ENCODE assay signal across 8 cellular contexts in genomic region chr19:1875646-1876493, GRCh38. TPM values are rescaled to one million over a fixed set of nuclear protein-coding genes. Genes with fewer than 3 reads are reported as not detected.
DNase-seq lines count a peak whose midpoint lies in the region; ATAC-seq, FAIRE-seq and TF ChIP-seq lines count a peak whose summit lies in the region.

No MANE protein-coding gene starts in this region.

- no peaks in the 10 kb centered on the region for H3K9me3 Mint-ChIP-seq in astrocyte (ENCODE audit: unreplicated experiment)

- WGBS in hepatocyte (ENCODE audit: low lambda C conversion rate, missing lambda C conversion rate), result under 1% methylated on average over 70 of the region's 87 CpGs

- peak overlapping the region; percentile 82 for H2AFZ ChIP-seq in astrocyte (ENCODE audit: low read depth, low read length)
- no peak overlapping the region for H2AFZ ChIP-seq in hepatocyte

- H3K9ac ChIP-seq in astrocyte (ENCODE audit: low read length), result peak overlapping the region; percentile 93

- no peak for FAIRE-seq in astrocyte (lab: Jason Lieb, UNC)

- H3K27ac Mint-ChIP-seq in astrocyte (ENCODE audit: unreplicated experiment), result peak overlapping the region; percentile 90

- H3K27ac ChIP-seq in astrocyte (ENCODE audit: low read depth, low read length) (peak overlapping the region; percentile 90), hepatocyte (peak overlapping the region; percentile 97)

- H4K20me1 ChIP-seq in astrocyte (ENCODE audit: insufficient read depth, low read length) (peaks cover 40% of the 10 kb centered on the region), hepatocyte (ENCODE audit: insufficient read depth, poor library complexity, severe bottlenecking) (peaks cover 22% of the 10 kb centered on the region)

- no peaks in the 10 kb centered on the region for H3K27me3 Mint-ChIP-seq in astrocyte (ENCODE audit: low read depth, unreplicated experiment)

- H3K9me3 ChIP-seq in astrocyte (ENCODE audit: insufficient read depth, low read depth, low read length), result no peaks in the 10 kb centered on the region
- H3K9me3 ChIP-seq in hepatocyte (ENCODE audit: low read depth), result no peaks in the 10 kb centered on the region

- DNase-seq in NCI-H1694 treated with DMSO at 0.1 percent for 48 hours (lab: John Stamatoyannopoulos, UW) (peak; percentile 49), T-helper 22 cell (ENCODE audit: low read depth) (peak; percentile 79), astrocyte (ENCODE audit: low read depth) (peak; percentile 69), hepatocyte (ENCODE audit: low spot score) (peak; percentile 97), retina (peak; percentile 97), cortex of kidney (lab: John Stamatoyannopoulos, UW) (no peak)

- H3K4me1 ChIP-seq in astrocyte (ENCODE audit: insufficient read depth, low read length), result peaks cover 25% of the 10 kb centered on the region
- peaks cover 27% of the 10 kb centered on the region for H3K4me1 ChIP-seq in hepatocyte (ENCODE audit: insufficient read depth)

- H3K4me2 ChIP-seq in astrocyte (ENCODE audit: low read length) (peak overlapping the region; percentile 90), hepatocyte (peak overlapping the region; percentile 97)

- no peaks in the 10 kb centered on the region for H3K9me2 ChIP-seq in hepatocyte (replicated peaks; ENCODE audit: insufficient read depth)

- TF ChIP-seq CTCF in astrocyte (IDR thresholded peaks at IDR 0.05; ENCODE audit: insufficient read depth, low read depth, low read length) (no peak), hepatocyte (IDR thresholded peaks at IDR 0.05; ENCODE audit: poor library complexity) (no peak)

- peak; percentile 86 for ATAC-seq in HG02870 (IDR thresholded peaks at IDR 0.05; ENCODE audit: unreplicated experiment)

- no peaks in the 10 kb centered on the region for H3K27me3 ChIP-seq in astrocyte (ENCODE audit: insufficient read depth, low read length)
- H3K27me3 ChIP-seq in hepatocyte, result no peaks in the 10 kb centered on the region

- H3K36me3 Mint-ChIP-seq in astrocyte (ENCODE audit: low read depth, unreplicated experiment), result no peaks in the 10 kb centered on the region

- H3K36me3 ChIP-seq in astrocyte (ENCODE audit: insufficient read depth, low read length) (peaks cover 2% of the 10 kb centered on the region), hepatocyte (replicated peaks; ENCODE audit: insufficient read depth, low read depth) (no peaks in the 10 kb centered on the region)

- H3K4me1 Mint-ChIP-seq in astrocyte (ENCODE audit: low read depth, unreplicated experiment), result peaks cover 7% of the 10 kb centered on the region

- peak; percentile 94 for TF ChIP-seq POLR2A in GM15510 (IDR thresholded peaks at IDR 0.05; ENCODE audit: borderline replicate concordance, extremely low read depth, insufficient read length)

- peak overlapping the region; percentile 90 for H3K4me3 ChIP-seq in astrocyte (ENCODE audit: insufficient read depth, low read depth, low read length)
- H3K4me3 ChIP-seq in hepatocyte, result peak overlapping the region; percentile 86

- peak overlapping the region; percentile 97 for H3K4me3 Mint-ChIP-seq in astrocyte (ENCODE audit: unreplicated experiment)

- H3K79me2 ChIP-seq in astrocyte (ENCODE audit: insufficient read depth, low read length), result peaks cover 64% of the 10 kb centered on the region
- H3K79me2 ChIP-seq in hepatocyte, result peaks cover 58% of the 10 kb centered on the region

RNA-seq across cellular contexts. Expression of gene ABHD17A, which starts 9.4 kb away (rescaled TPM):
- total RNA-seq in astrocyte, result 56.7 and 61.4 TPM in 2 replicates
- total RNA-seq in hepatocyte, result 62.5 and 77.5 TPM in 2 replicates
- 99.7 and 102 TPM in 2 replicates for polyA plus RNA-seq in hepatocyte

RNA-seq across cellular contexts. Expression of gene KLF16, which starts 12.5 kb away (rescaled TPM):
- total RNA-seq in astrocyte (52.4 and 58.1 TPM in 2 replicates), hepatocyte (3.4 and 6.4 TPM in 2 replicates)
- 14.3 and 16.0 TPM in 2 replicates for polyA plus RNA-seq in hepatocyte

RNA-seq across cellular contexts. Expression of gene REXO1, which starts 27.6 kb away (rescaled TPM):
- 35.5 and 36.2 TPM in 2 replicates for total RNA-seq in astrocyte
- 13.2 and 13.4 TPM in 2 replicates for total RNA-seq in hepatocyte
- polyA plus RNA-seq in hepatocyte, result 22.8 and 26.2 TPM in 2 replicates

RNA-seq across cellular contexts. Expression of gene ADAT3, which starts 29.3 kb away (rescaled TPM):
- 3.7 and 5.7 TPM in 2 replicates for total RNA-seq in astrocyte
- total RNA-seq in hepatocyte, result 2.4 and 5.3 TPM in 2 replicates
- polyA plus RNA-seq in hepatocyte, result 11.0 and 11.6 TPM in 2 replicates

RNA-seq across cellular contexts. Expression of gene SCAMP4, which starts 29.3 kb away (rescaled TPM):
- 72.2 and 73.4 TPM in 2 replicates for total RNA-seq in astrocyte
- total RNA-seq in hepatocyte, result 69.3 and 77.2 TPM in 2 replicates
- 89.8 and 103 TPM in 2 replicates for polyA plus RNA-seq in hepatocyte
